8 cellular contexts compared by ENCODE assay signal in genomic region chr11:45846974-45847907, GRCh38. TPM values are rescaled to one million over a fixed set of nuclear protein-coding genes. Genes with fewer than 3 reads are reported as not detected.
DNase-seq lines count a peak whose midpoint lies in the region; TF ChIP-seq lines count a peak whose summit lies in the region.

Gene CRY2 (plus strand): TSS chr11:45847475. CDS start chr11:45847491, 16 bp downstream.

- peaks cover 45% of the 10 kb centered on the region for H3K4me1 Mint-ChIP-seq in nephron
- peaks cover 50% of the 10 kb centered on the region for H3K4me1 Mint-ChIP-seq in stimulated activated naive CD8-positive, alpha-beta T cell treated with anti-CD3 and anti-CD28 coated beads, Interleukin-15, Interleukin-2, amounts not matched to agents 100 ng/mL and 50 ng/mL, for 24 hours (ENCODE audit: low read depth)

- H3K36me3 Mint-ChIP-seq in nephron (ENCODE audit: low read depth), result no peaks in the 10 kb centered on the region
- peaks cover 9% of the 10 kb centered on the region for H3K36me3 Mint-ChIP-seq in stimulated activated naive CD8-positive, alpha-beta T cell treated with anti-CD3 and anti-CD28 coated beads, Interleukin-15, Interleukin-2, amounts not matched to agents 100 ng/mL and 50 ng/mL, for 24 hours (ENCODE audit: low read depth)

- TF ChIP-seq CTCF in fibroblast of pulmonary artery (IDR thresholded peaks at IDR 0.05; ENCODE audit: low read length, missing control alignments), result no peak
- no peak for TF ChIP-seq CTCF in nephron (IDR thresholded peaks at IDR 0.05; ENCODE audit: unreplicated experiment in 3 of 3)

- H3K4me3 ChIP-seq in H7 (ENCODE audit: insufficient read depth, low read depth, low read length), result peak within 1 kb of the TSS; percentile 88
- H3K4me3 ChIP-seq in fibroblast of pulmonary artery (replicated peaks; ENCODE audit: low read depth, low read length), result peak within 1 kb of the TSS; percentile 89

- DNase-seq in ELF-1 (ENCODE audit: low read depth, low spot score) (peak; percentile 98), H7 (peak; percentile 99), M059J (ENCODE audit: low read depth) (peak; percentile 95), SHP77 (lab: John Stamatoyannopoulos, UW) (peak; percentile 94 to 97), fibroblast of pulmonary artery (ENCODE audit: low read depth) (peak; percentile 99)
- DNase-seq in activated effector memory CD4-positive, alpha-beta T cell treated with Interleukin-2 at 50 U/mL for 16 hours, result peak; percentile 97

- H3K27me3 ChIP-seq in H7 (ENCODE audit: control insufficient read depth, insufficient read depth, low read length), result peaks cover 15% of the 10 kb centered on the region

- H3K36me3 ChIP-seq in H7 (replicated peaks; ENCODE audit: control insufficient read depth, insufficient read depth, low read length), result no peaks in the 10 kb centered on the region; the same call in 1 of the 2 replicates

- no peaks in the 10 kb centered on the region for H3K9me3 Mint-ChIP-seq in nephron
- no peaks in the 10 kb centered on the region for H3K9me3 Mint-ChIP-seq in stimulated activated naive CD8-positive, alpha-beta T cell treated with anti-CD3 and anti-CD28 coated beads, Interleukin-15, Interleukin-2, amounts not matched to agents 100 ng/mL and 50 ng/mL, for 24 hours

- peak within 1 kb of the TSS; percentile 27 to 90 (median 77) for H3K27ac Mint-ChIP-seq in nephron
- peak within 1 kb of the TSS; percentile 75 for H3K27ac Mint-ChIP-seq in stimulated activated naive CD8-positive, alpha-beta T cell treated with anti-CD3 and anti-CD28 coated beads, Interleukin-15, Interleukin-2, amounts not matched to agents 100 ng/mL and 50 ng/mL, for 24 hours

- H3K4me3 Mint-ChIP-seq in nephron, result peak within 1 kb of the TSS; percentile 86 to 91 (median 90)
- H3K4me3 Mint-ChIP-seq in stimulated activated naive CD8-positive, alpha-beta T cell treated with anti-CD3 and anti-CD28 coated beads, Interleukin-15, Interleukin-2, amounts not matched to agents 100 ng/mL and 50 ng/mL, for 24 hours, result peak within 1 kb of the TSS; percentile 82

- H3K27me3 Mint-ChIP-seq in nephron (ENCODE audit: low read depth), result peaks cover 4% of the 10 kb centered on the region
- H3K27me3 Mint-ChIP-seq in stimulated activated naive CD8-positive, alpha-beta T cell treated with anti-CD3 and anti-CD28 coated beads, Interleukin-15, Interleukin-2, amounts not matched to agents 100 ng/mL and 50 ng/mL, for 24 hours, result peaks cover 4% of the 10 kb centered on the region

RNA-seq across cellular contexts. Expression of gene CRY2, which starts in this region (rescaled TPM):
- 16.0 and 24.1 TPM in 2 replicates for total RNA-seq in H7 (2014; rRNA removed; shearing (Covaris generic))
- total RNA-seq in M059J (2014; rRNA removed; shearing (Covaris generic)), result 3.1 and 6.1 TPM in 2 replicates

Comparison
In these comparisons a context has a peak if more than half of its experiments do, and no peak if none do; other contexts are left out.
1. Peak in every context shown above with its lines: DNase-seq and H3K4me3 ChIP-seq.